ENCODE assay signal across 8 cellular contexts in genomic region chrX:150569155-150569477, GRCh38. TPM values are rescaled to one million over a fixed set of nuclear protein-coding genes. Genes with fewer than 3 reads are reported as not detected.
DNase-seq lines count a peak whose midpoint lies in the region; ATAC-seq and TF ChIP-seq lines count a peak whose summit lies in the region.

No MANE protein-coding gene starts in this region.

- no peaks in the 10 kb centered on the region for H3K9me3 ChIP-seq in CD8-positive, alpha-beta memory T cell (ENCODE audit: low read length)

- no peaks in the 10 kb centered on the region for H3K27me3 ChIP-seq in CD8-positive, alpha-beta memory T cell (ENCODE audit: insufficient read depth, low read length, poor library complexity, severe bottlenecking)

- POLR2A ChIA-PET in CD8-positive, alpha-beta memory T cell (lab: Charles Lee) = interaction anchor here (0.7 to 2.2 kb wide), 4 partner anchors 22 to 630 kb away, joined by 4 to 10 read pairs (median 5); partner anchors contain the start of gene EOLA2

- H3K4me3 Mint-ChIP-seq in CD8-positive, alpha-beta memory T cell = peak overlapping the region; percentile 85 to 93 (median 89)
- peak overlapping the region; percentile 85 to 95 (median 91) for H3K4me3 Mint-ChIP-seq in naive B cell

- no peaks in the 10 kb centered on the region for H3K36me3 ChIP-seq in CD8-positive, alpha-beta memory T cell (ENCODE audit: insufficient read depth, low read length)

- peaks cover 0 to 3% (median 0%) of the 10 kb centered on the region in 5 donors for H3K9me3 Mint-ChIP-seq in CD8-positive, alpha-beta memory T cell
- H3K9me3 Mint-ChIP-seq in naive B cell = peaks cover 0 to 3% (median 0%) of the 10 kb centered on the region in 7 donors

- H3K4me1 Mint-ChIP-seq in CD8-positive, alpha-beta memory T cell = peaks cover 47 to 55% (median 48%) of the 10 kb centered on the region in 3 donors
- H3K4me1 Mint-ChIP-seq in naive B cell = peaks cover 19 to 51% (median 35%) of the 10 kb centered on the region in 3 donors

- CTCF ChIA-PET in CD8-positive, alpha-beta memory T cell (lab: Charles Lee) = interaction anchor here (0.6 to 1.4 kb wide), 4 partner anchors 13 to 206 kb away, joined by 3 read pairs; partner anchors contain the start of gene MAMLD1

- ATAC-seq in HG03558 (IDR thresholded peaks at IDR 0.05; ENCODE audit: extremely low read depth, unreplicated experiment) (peak; percentile 7), naive B cell (ENCODE audit: low read depth in 2 of 2) (peak; percentile 57 to 59)

- peaks cover 0 to 2% (median 0%) of the 10 kb centered on the region in 3 donors for H3K36me3 Mint-ChIP-seq in CD8-positive, alpha-beta memory T cell
- no peaks in the 10 kb centered on the region for H3K36me3 Mint-ChIP-seq in naive B cell

- H3K4me3 ChIP-seq in CD8-positive, alpha-beta memory T cell (ENCODE audit: low read length) = peak overlapping the region; percentile 66

- peak overlapping the region; percentile 78 to 93 (median 86) for H3K27ac Mint-ChIP-seq in CD8-positive, alpha-beta memory T cell
- H3K27ac Mint-ChIP-seq in naive B cell = peak overlapping the region; percentile 85 to 97 (median 92)

- H3K27me3 Mint-ChIP-seq in CD8-positive, alpha-beta memory T cell = peaks cover 0 to 2% of the 10 kb centered on the region in 2 donors
- no peaks in the 10 kb centered on the region for H3K27me3 Mint-ChIP-seq in naive B cell

- peak in 3 of 5 donors; percentile 10 to 64 (median 34) for DNase-seq in CD8-positive, alpha-beta memory T cell
- DNase-seq in GM20000 (ENCODE audit: low spot score) (peak; percentile 30), epithelial cell of prostate (ENCODE audit: low read depth, low spot score) (no peak), naive B cell (peak; percentile 67), GM13977 (ENCODE audit: low spot score) (no peak), NCI-H2029 treated with DMSO at 0.1 percent for 48 hours (lab: John Stamatoyannopoulos, UW) (no peak)

- in situ Hi-C loops in GM13977 (cut with MboI; ENCODE audit: low pct_unique_long_range_greater_than_20kb, low sequenced_read_pairs, unreplicated experiment) = no loop called here

- peaks cover 46% of the 10 kb centered on the region for H3K4me1 ChIP-seq in CD8-positive, alpha-beta memory T cell (ENCODE audit: insufficient read depth, low read length)

- peak overlapping the region; percentile 69 for H3K27ac ChIP-seq in CD8-positive, alpha-beta memory T cell (ENCODE audit: low read depth, low read length)
- peak overlapping the region; percentile 72 for H3K27ac ChIP-seq in VCaP
- peak overlapping the region; percentile 64 for H3K27ac ChIP-seq in epithelial cell of prostate

- TF ChIP-seq CTCF in GM20000 (IDR thresholded peaks at IDR 0.05; ENCODE audit: extremely low read depth, missing control alignments) (no peak), VCaP (conservative IDR thresholded peaks at IDR 0.05) (no peak), GM13977 (IDR thresholded peaks at IDR 0.05; ENCODE audit: extremely low read depth, insufficient read depth, missing control alignments) (no peak)

RNA-seq across cellular contexts. Expression of gene MTM1, which starts 0.7 kb away (rescaled TPM):
- total RNA-seq in CD8-positive, alpha-beta memory T cell = 10 to 100 TPM; 16.6 to 19.5 TPM
- 13.6 TPM for polyA plus RNA-seq in CD8-positive, alpha-beta memory T cell
- 10 to 100 TPM; 18.4 to 30.7 (median 26.9) TPM for polyA plus RNA-seq in naive B cell (ENCODE audit: low read depth in 6 of 6)

Comparison
In these comparisons a context has a peak if more than half of its experiments do, and no peak if none do; other contexts are left out.
1. DNase-seq: peak in CD8-positive, alpha-beta memory T cell (3 of 5), GM20000 (single experiment) and naive B cell (single experiment); none in epithelial cell of prostate (single experiment), GM13977 (single experiment) and NCI-H2029 treated with DMSO at 0.1 percent for 48 hours (single experiment).
2. Peak in every context shown above with its lines, with median percentiles within 50 percentile points of each other: H3K27ac ChIP-seq.